In genomic region chr4:184911310-184911709, GRCh38 we compare ENCODE assay signal across 14 cellular contexts.
DNase-seq lines count a peak whose midpoint lies in the region; ATAC-seq and TF ChIP-seq lines count a peak whose summit lies in the region.
"Had no signal": no experiment of that assay in that cellular context is flagged by ENCODE, and none has a peak within 500 bp of the region (broad histone marks: within the 10 kb centered on the region; RNA-seq: fewer than 3 reads in every experiment).

No MANE protein-coding gene starts in this region.

- no peak overlapping the region for H3K27ac Mint-ChIP-seq in activated CD4-positive, alpha-beta memory T cell treated with anti-CD3 and anti-CD28 coated beads for 36 hours
- H3K27ac Mint-ChIP-seq in activated CD4-positive, alpha-beta memory T cell treated with anti-CD3 and anti-CD28 coated beads, Interleukin-2, amount 10 ng/mL, durations not matched to agents 7 days and 5 days = no peak overlapping the region

- in situ Hi-C loops in gastrocnemius medialis (cut with MboI; ENCODE audit: low sequenced_read_pairs in 4 of 4) = no loop called here

- no peak for TF ChIP-seq CTCF in gastrocnemius medialis (IDR thresholded peaks at IDR 0.05 in 4 of 5, conservative IDR thresholded peaks at IDR 0.05 in 1 of 5)

- H3K36me3 Mint-ChIP-seq in activated CD4-positive, alpha-beta memory T cell treated with anti-CD3 and anti-CD28 coated beads for 36 hours = peaks cover 5% of the 10 kb centered on the region
- H3K36me3 Mint-ChIP-seq in activated CD4-positive, alpha-beta memory T cell treated with anti-CD3 and anti-CD28 coated beads, Interleukin-2, amount 10 ng/mL, durations not matched to agents 7 days and 5 days (ENCODE audit: low read depth) = no peaks in the 10 kb centered on the region

- no peaks in the 10 kb centered on the region for H3K27me3 ChIP-seq in gastrocnemius medialis
- H3K27me3 ChIP-seq: body of pancreas had no signal

- H3K27ac ChIP-seq in gastrocnemius medialis = no peak overlapping the region
- H3K27ac ChIP-seq: body of pancreas had no signal

- H3K4me1 Mint-ChIP-seq in activated CD4-positive, alpha-beta memory T cell treated with anti-CD3 and anti-CD28 coated beads for 36 hours (ENCODE audit: low read depth) = peaks cover 6% of the 10 kb centered on the region
- peaks cover 13% of the 10 kb centered on the region for H3K4me1 Mint-ChIP-seq in activated CD4-positive, alpha-beta memory T cell treated with anti-CD3 and anti-CD28 coated beads, Interleukin-2, amount 10 ng/mL, durations not matched to agents 7 days and 5 days

- no peak overlapping the region for H3K4me3 ChIP-seq in gastrocnemius medialis
- H3K4me3 ChIP-seq: body of pancreas had no signal

- H3K9me3 ChIP-seq in gastrocnemius medialis = peaks cover 0 to 7% (median 0%) of the 10 kb centered on the region in 3 donors

- no peaks in the 10 kb centered on the region for H3K36me3 ChIP-seq in gastrocnemius medialis

- intact Hi-C loops in activated CD4-positive, alpha-beta memory T cell treated with anti-CD3 and anti-CD28 coated beads for 36 hours (cut with micrococcal nuclease) = no loop called here
- intact Hi-C loops in gastrocnemius medialis (cut with DNase I; ENCODE audit: low total_unique reads) = no loop called here

- H3K9me3 Mint-ChIP-seq in activated CD4-positive, alpha-beta memory T cell treated with anti-CD3 and anti-CD28 coated beads for 36 hours = peaks cover 18% of the 10 kb centered on the region
- H3K9me3 Mint-ChIP-seq in activated CD4-positive, alpha-beta memory T cell treated with anti-CD3 and anti-CD28 coated beads, Interleukin-2, amount 10 ng/mL, durations not matched to agents 7 days and 5 days = peaks cover 15% of the 10 kb centered on the region

- H3K27me3 Mint-ChIP-seq in activated CD4-positive, alpha-beta memory T cell treated with anti-CD3 and anti-CD28 coated beads for 36 hours = peaks cover 10% of the 10 kb centered on the region
- H3K27me3 Mint-ChIP-seq in activated CD4-positive, alpha-beta memory T cell treated with anti-CD3 and anti-CD28 coated beads, Interleukin-2, amount 10 ng/mL, durations not matched to agents 7 days and 5 days = peaks cover 28% of the 10 kb centered on the region

- CTCF ChIA-PET in activated CD4-positive, alpha-beta memory T cell treated with anti-CD3 and anti-CD28 coated beads for 36 hours (lab: Charles Lee) = interaction anchor here (1.2 kb wide), 1 partner anchor 94 kb away, joined by 3 read pairs; no protein-coding TSS in a partner anchor
- CTCF ChIA-PET in activated CD4-positive, alpha-beta memory T cell treated with anti-CD3 and anti-CD28 coated beads, Interleukin-2, amount 10 ng/mL, durations not matched to agents 7 days and 5 days (lab: Charles Lee) = no interaction called here

- peak in 1 of 2 donors; percentile 75 for ATAC-seq in gastrocnemius medialis
- ATAC-seq: body of pancreas had no signal

- peak; percentile 51 for DNase-seq in activated CD4-positive, alpha-beta memory T cell treated with anti-CD3 and anti-CD28 coated beads for 36 hours
- DNase-seq in activated CD4-positive, alpha-beta memory T cell treated with anti-CD3 and anti-CD28 coated beads, Interleukin-2, amount 10 ng/mL, durations not matched to agents 7 days and 5 days = no peak
- DNase-seq in NCI-H1105 (lab: John Stamatoyannopoulos, UW) (peak; percentile 0), dermis blood vessel endothelial cell (peak; percentile 19), gastrocnemius medialis (peak; percentile 44 to 69), NCI-H1092 treated with DMSO at 0.1 percent for 48 hours (lab: John Stamatoyannopoulos, UW) (no peak), occipital lobe (lab: John Stamatoyannopoulos, UW) (no peak), midbrain (lab: John Stamatoyannopoulos, UW) (no peak)
- DNase-seq: KBM-7, NCI-H446 treated with DMSO at 0.1 percent for 48 hours, retina, T1000, trophoblast cell had no signal

- POLR2A ChIA-PET in activated CD4-positive, alpha-beta memory T cell treated with anti-CD3 and anti-CD28 coated beads for 36 hours (lab: Charles Lee) = no interaction called here
- POLR2A ChIA-PET in activated CD4-positive, alpha-beta memory T cell treated with anti-CD3 and anti-CD28 coated beads, Interleukin-2, amount 10 ng/mL, durations not matched to agents 7 days and 5 days (lab: Charles Lee) = no interaction called here

- H3K4me1 ChIP-seq in gastrocnemius medialis = no peaks in the 10 kb centered on the region
- H3K4me1 ChIP-seq: body of pancreas had no signal

- no peak for TF ChIP-seq POLR2A in gastrocnemius medialis (IDR thresholded peaks at IDR 0.05)

- H3K4me3 Mint-ChIP-seq in activated CD4-positive, alpha-beta memory T cell treated with anti-CD3 and anti-CD28 coated beads for 36 hours = no peak overlapping the region
- no peak overlapping the region for H3K4me3 Mint-ChIP-seq in activated CD4-positive, alpha-beta memory T cell treated with anti-CD3 and anti-CD28 coated beads, Interleukin-2, amount 10 ng/mL, durations not matched to agents 7 days and 5 days

Comparison
In these comparisons a context has a peak if more than half of its experiments do, and no peak if none do; other contexts are left out.
1. DNase-seq: peak in activated CD4-positive, alpha-beta memory T cell treated with anti-CD3 and anti-CD28 coated beads for 36 hours (single experiment), NCI-H1105 (single experiment), dermis blood vessel endothelial cell (single experiment) and gastrocnemius medialis (2 of 2); none in activated CD4-positive, alpha-beta memory T cell treated with anti-CD3 and anti-CD28 coated beads, Interleukin-2, amount 10 ng/mL, durations not matched to agents 7 days and 5 days (single experiment), NCI-H1092 treated with DMSO at 0.1 percent for 48 hours (single experiment), occipital lobe (single experiment) and midbrain (single experiment).